In the genomic region with DNA sequence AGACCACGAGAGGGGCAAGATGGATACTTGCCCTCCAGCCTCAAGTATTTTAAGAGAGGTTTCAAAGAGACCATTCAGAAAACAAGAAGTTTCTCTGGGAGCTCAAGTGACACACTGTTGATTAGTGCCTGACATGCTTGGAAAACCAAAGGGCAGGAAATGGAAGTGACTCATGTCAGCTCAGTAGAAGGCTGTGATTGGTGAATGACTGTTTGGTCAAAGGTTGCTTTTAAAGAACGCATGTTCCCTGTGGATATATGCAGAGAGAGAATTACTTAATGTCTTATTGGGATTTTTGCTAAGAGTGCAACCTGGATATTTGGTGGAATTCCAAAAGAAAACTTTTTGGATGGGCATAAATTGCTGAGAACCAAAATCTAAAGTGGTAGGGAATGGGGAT, we compare ENCODE assay signal across 1 cellular context.
TF ChIP-seq lines count a peak whose summit lies in the region.

No MANE protein-coding gene starts in this region.

TF ChIP-seq in H1, 55 proteins besides CTCF, POLR2A, EP300 and RAD21 (continued from another document):
- TF ChIP-seq, protein P1, sequence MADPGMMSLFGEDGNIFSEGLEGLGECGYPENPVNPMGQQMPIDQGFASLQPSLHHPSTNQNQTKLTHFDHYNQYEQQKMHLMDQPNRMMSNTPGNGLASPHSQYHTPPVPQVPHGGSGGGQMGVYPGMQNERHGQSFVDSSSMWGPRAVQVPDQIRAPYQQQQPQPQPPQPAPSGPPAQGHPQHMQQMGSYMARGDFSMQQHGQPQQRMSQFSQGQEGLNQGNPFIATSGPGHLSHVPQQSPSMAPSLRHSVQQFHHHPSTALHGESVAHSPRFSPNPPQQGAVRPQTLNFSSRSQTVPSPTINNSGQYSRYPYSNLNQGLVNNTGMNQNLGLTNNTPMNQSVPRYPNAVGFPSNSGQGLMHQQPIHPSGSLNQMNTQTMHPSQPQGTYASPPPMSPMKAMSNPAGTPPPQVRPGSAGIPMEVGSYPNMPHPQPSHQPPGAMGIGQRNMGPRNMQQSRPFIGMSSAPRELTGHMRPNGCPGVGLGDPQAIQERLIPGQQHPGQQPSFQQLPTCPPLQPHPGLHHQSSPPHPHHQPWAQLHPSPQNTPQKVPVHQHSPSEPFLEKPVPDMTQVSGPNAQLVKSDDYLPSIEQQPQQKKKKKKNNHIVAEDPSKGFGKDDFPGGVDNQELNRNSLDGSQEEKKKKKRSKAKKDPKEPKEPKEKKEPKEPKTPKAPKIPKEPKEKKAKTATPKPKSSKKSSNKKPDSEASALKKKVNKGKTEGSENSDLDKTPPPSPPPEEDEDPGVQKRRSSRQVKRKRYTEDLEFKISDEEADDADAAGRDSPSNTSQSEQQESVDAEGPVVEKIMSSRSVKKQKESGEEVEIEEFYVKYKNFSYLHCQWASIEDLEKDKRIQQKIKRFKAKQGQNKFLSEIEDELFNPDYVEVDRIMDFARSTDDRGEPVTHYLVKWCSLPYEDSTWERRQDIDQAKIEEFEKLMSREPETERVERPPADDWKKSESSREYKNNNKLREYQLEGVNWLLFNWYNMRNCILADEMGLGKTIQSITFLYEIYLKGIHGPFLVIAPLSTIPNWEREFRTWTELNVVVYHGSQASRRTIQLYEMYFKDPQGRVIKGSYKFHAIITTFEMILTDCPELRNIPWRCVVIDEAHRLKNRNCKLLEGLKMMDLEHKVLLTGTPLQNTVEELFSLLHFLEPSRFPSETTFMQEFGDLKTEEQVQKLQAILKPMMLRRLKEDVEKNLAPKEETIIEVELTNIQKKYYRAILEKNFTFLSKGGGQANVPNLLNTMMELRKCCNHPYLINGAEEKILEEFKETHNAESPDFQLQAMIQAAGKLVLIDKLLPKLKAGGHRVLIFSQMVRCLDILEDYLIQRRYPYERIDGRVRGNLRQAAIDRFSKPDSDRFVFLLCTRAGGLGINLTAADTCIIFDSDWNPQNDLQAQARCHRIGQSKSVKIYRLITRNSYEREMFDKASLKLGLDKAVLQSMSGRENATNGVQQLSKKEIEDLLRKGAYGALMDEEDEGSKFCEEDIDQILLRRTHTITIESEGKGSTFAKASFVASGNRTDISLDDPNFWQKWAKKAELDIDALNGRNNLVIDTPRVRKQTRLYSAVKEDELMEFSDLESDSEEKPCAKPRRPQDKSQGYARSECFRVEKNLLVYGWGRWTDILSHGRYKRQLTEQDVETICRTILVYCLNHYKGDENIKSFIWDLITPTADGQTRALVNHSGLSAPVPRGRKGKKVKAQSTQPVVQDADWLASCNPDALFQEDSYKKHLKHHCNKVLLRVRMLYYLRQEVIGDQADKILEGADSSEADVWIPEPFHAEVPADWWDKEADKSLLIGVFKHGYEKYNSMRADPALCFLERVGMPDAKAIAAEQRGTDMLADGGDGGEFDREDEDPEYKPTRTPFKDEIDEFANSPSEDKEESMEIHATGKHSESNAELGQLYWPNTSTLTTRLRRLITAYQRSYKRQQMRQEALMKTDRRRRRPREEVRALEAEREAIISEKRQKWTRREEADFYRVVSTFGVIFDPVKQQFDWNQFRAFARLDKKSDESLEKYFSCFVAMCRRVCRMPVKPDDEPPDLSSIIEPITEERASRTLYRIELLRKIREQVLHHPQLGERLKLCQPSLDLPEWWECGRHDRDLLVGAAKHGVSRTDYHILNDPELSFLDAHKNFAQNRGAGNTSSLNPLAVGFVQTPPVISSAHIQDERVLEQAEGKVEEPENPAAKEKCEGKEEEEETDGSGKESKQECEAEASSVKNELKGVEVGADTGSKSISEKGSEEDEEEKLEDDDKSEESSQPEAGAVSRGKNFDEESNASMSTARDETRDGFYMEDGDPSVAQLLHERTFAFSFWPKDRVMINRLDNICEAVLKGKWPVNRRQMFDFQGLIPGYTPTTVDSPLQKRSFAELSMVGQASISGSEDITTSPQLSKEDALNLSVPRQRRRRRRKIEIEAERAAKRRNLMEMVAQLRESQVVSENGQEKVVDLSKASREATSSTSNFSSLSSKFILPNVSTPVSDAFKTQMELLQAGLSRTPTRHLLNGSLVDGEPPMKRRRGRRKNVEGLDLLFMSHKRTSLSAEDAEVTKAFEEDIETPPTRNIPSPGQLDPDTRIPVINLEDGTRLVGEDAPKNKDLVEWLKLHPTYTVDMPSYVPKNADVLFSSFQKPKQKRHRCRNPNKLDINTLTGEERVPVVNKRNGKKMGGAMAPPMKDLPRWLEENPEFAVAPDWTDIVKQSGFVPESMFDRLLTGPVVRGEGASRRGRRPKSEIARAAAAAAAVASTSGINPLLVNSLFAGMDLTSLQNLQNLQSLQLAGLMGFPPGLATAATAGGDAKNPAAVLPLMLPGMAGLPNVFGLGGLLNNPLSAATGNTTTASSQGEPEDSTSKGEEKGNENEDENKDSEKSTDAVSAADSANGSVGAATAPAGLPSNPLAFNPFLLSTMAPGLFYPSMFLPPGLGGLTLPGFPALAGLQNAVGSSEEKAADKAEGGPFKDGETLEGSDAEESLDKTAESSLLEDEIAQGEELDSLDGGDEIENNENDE (IDR thresholded peaks at IDR 0.05; ENCODE audit: insufficient replicate concordance, low read length), result no peak
